ENCODE assay signal across 8 cellular contexts in the genomic region with DNA sequence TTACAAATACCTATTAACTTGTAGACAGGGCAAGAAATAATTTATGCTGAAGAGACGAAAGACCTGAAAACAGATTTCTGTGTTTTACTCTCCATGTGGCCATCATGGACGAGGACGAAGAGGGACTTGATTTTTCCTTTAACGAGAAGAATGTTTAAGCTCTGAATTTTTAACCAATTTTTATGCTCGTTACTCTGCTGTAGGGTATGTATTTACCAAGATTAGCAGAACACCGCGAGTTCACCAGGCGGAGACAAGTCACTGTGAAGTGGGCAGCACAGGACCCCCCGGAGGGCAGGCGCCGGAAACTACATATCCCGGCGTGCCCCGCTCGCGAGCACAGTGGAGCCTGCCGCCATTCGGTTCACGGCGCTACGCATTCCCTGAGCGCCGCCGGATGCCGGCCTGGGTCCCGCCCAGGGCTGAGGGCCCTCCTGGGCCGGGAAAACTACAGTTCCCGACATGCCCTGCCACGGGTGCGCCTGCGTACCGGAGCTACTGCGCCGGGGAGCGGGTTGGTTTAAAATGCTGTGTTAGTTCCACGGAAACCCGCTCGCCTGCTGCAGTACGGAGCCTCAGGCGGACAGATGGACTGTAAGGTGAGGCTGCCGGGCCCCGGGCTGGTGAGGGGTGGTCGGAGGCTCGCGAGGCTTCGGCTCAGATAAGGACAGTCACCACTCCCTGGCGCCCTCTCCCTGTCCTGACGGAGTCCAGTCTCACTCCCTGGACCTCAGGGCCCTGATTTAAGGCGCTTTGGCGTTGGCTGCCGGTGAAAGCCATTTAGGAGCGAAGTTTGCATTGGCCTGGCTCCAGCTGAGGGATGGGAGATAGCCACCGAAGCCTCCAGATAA. TPM values are rescaled to one million over a fixed set of nuclear protein-coding genes. Genes with fewer than 3 reads are reported as not detected.
DNase-seq lines count a peak whose midpoint lies in the region; ATAC-seq and TF ChIP-seq lines count a peak whose summit lies in the region.

A gene (plus strand): TSS at position 536 of the 851 bp plus-strand sequence. CDS start 52 bp downstream, at position 588.

- peak in 1 of 3 experiments; percentile 15; a peak in 1 of 6 replicates for TF ChIP-seq CTCF in HCT116 (IDR thresholded peaks at IDR 0.05 in 2 of 3, conservative IDR thresholded peaks at IDR 0.05 in 1 of 3; ENCODE audit: borderline replicate concordance in 1 of 3, insufficient read depth in 1 of 3, low read depth in 2 of 3, low read length in 2 of 3)
- no peak; the same call in 1 of the 2 replicates for TF ChIP-seq CTCF in MM.1S (IDR thresholded peaks at IDR 0.05; ENCODE audit: low read length)

- H3K4me3 ChIP-seq in HCT116 (replicated peaks in 1 of 2; ENCODE audit: low read depth in 1 of 2, low read length in 2 of 2) (peak within 1 kb of the TSS; percentile 85), MM.1S (ENCODE audit: low read length) (peak within 1 kb of the TSS; percentile 68), neuron (ENCODE audit: low read length) (peak within 1 kb of the TSS; percentile 63)

- H4K20me1 ChIP-seq in HCT116 (ENCODE audit: insufficient read depth): no peaks in the 10 kb centered on the region
- no peaks in the 10 kb centered on the region for H4K20me1 ChIP-seq in MM.1S (ENCODE audit: insufficient read depth, low read length)

- no peaks in the 10 kb centered on the region for H3K27me3 ChIP-seq in HCT116 (ENCODE audit: insufficient read depth, low read length)
- peaks cover 18% of the 10 kb centered on the region for H3K27me3 ChIP-seq in MM.1S (replicated peaks; ENCODE audit: insufficient read depth, low read length)
- no peaks in the 10 kb centered on the region for H3K27me3 ChIP-seq in neuron (ENCODE audit: insufficient read depth, low read length)

- H2AFZ ChIP-seq in HCT116 (ENCODE audit: low read depth, low read length, poor library complexity, severe bottlenecking) (peak within 1 kb of the TSS; percentile 99), MM.1S (ENCODE audit: low read length) (peak within 1 kb of the TSS; percentile 82), neuron (ENCODE audit: low read depth, low read length) (peak within 1 kb of the TSS; percentile 82)

- no peak for TF ChIP-seq RAD21 in HCT116 (IDR thresholded peaks at IDR 0.05; ENCODE audit: low read depth)

- H3K36me3 ChIP-seq in HCT116 (ENCODE audit: control insufficient read depth in 1 of 2, insufficient read depth in 2 of 2, low read length in 2 of 2): no peaks in the 10 kb centered on the region
- no peaks in the 10 kb centered on the region for H3K36me3 ChIP-seq in MM.1S (replicated peaks; ENCODE audit: insufficient read depth, low read length)
- no peaks in the 10 kb centered on the region for H3K36me3 ChIP-seq in neuron (ENCODE audit: insufficient read depth, low read length)

- no peaks in the 10 kb centered on the region for H3F3A ChIP-seq in MM.1S (ENCODE audit: insufficient read depth, low read length)

- BruUV-seq in HCT116 (replicated peaks; lab: Mats Ljungman, UMichigan): no TSS peak

- RAD21 ChIA-PET in HCT116 (lab: Charles Lee; ENCODE audit: low non-redundant PET in 1 of 2, low total read pairs in 2 of 2, uncharacterized antibody in 2 of 2, unreplicated experiment in 2 of 2): no interaction called here

- H3K9me3 ChIP-seq in HCT116 (ENCODE audit: control insufficient read depth in 1 of 2, insufficient read depth in 1 of 2, low read depth in 1 of 2, low read length in 2 of 2) (no peaks in the 10 kb centered on the region), MM.1S (replicated peaks; ENCODE audit: insufficient read depth, low read length) (no peaks in the 10 kb centered on the region), neuron (ENCODE audit: low read length) (no peaks in the 10 kb centered on the region)

- H3K4me1 ChIP-seq in HCT116 (ENCODE audit: control insufficient read depth in 1 of 2, insufficient read depth in 2 of 2, low read length in 2 of 2): peaks cover 5 to 11% of the 10 kb centered on the region in 2 experiments; a peak in 3 of 4 replicates
- no peaks in the 10 kb centered on the region; the same call in 1 of the 2 replicates for H3K4me1 ChIP-seq in MM.1S (ENCODE audit: low read length)
- peaks cover 3% of the 10 kb centered on the region for H3K4me1 ChIP-seq in neuron (ENCODE audit: insufficient read depth, low read length)

- peak; percentile 69 for TF ChIP-seq POLR2A in HCT116 (IDR thresholded peaks at IDR 0.05; ENCODE audit: borderline replicate concordance, extremely low read depth, insufficient read depth, insufficient read length)

- POLR2A ChIA-PET in HCT116 (lab: Charles Lee): no interaction called here

- CTCF ChIA-PET in HCT116 (lab: Charles Lee): interaction anchor here (1.4 kb wide), 1 partner anchor 112 kb away, joined by 4 read pairs; no protein-coding TSS in a partner anchor

- H3K4me2 ChIP-seq in HCT116 (ENCODE audit: low read length) (peak within 1 kb of the TSS; percentile 70), MM.1S (ENCODE audit: low read depth, low read length) (peak within 1 kb of the TSS; percentile 82)

- ATAC-seq in HCT116: peak; percentile 100

- DNase-seq in GM03348 (ENCODE audit: low spot score): peak; percentile 98
- DNase-seq in HCT116 (ENCODE audit: low read depth, low spot score): peak; percentile 88
- peak; percentile 98 for DNase-seq in MM.1S
- peak; percentile 96 for DNase-seq in SIG-M5 treated with dmso at 0.1 percent for 504 hours (lab: John Stamatoyannopoulos, UW; ENCODE audit: unreplicated experiment)
- peak; percentile 89 for DNase-seq in activated gamma-delta T cell treated with anti-CD3 and anti-CD28 coated beads, Interleukin-2, amount 50 U/mL, for 16 hours (ENCODE audit: low read depth)
- DNase-seq in foreskin melanocyte: peak; percentile 90
- peak; percentile 91 for DNase-seq in stromal cell of bone marrow (ENCODE audit: low read depth)

- H3K79me2 ChIP-seq in HCT116 (ENCODE audit: insufficient read depth, low read length): peaks cover 46% of the 10 kb centered on the region
- H3K79me2 ChIP-seq in MM.1S (ENCODE audit: low read length): peaks cover 32% of the 10 kb centered on the region

- H3K27ac ChIP-seq in HCT116 (ENCODE audit: low read depth, low read length): peak within 1 kb of the TSS; percentile 30
- H3K27ac ChIP-seq in MM.1S (ENCODE audit: low read length): no peak within 1 kb of the TSS

- H3K9me2 ChIP-seq in HCT116 (ENCODE audit: insufficient read depth) (no peaks in the 10 kb centered on the region), MM.1S (replicated peaks; ENCODE audit: insufficient read depth, low read length) (no peaks in the 10 kb centered on the region)

- intact Hi-C loops in HCT116 (cut with micrococcal nuclease): no loop called here

- H3K9ac ChIP-seq in HCT116 (ENCODE audit: low read length) (peak within 1 kb of the TSS; percentile 75), MM.1S (ENCODE audit: low read length) (peak within 1 kb of the TSS; percentile 32; the same call in 1 of the 2 replicates)

TF ChIP-seq in HCT116, 20 proteins besides CTCF, POLR2A, EP300 and RAD21:
- TF ChIP-seq ELF1 (IDR thresholded peaks at IDR 0.05; ENCODE audit: borderline replicate concordance, low read depth): no peak; the same call in 1 of the 2 replicates
- peak; percentile 73; the same call in 1 of the 2 replicates for TF ChIP-seq SP1 (IDR thresholded peaks at IDR 0.05; ENCODE audit: low read depth)
- TF ChIP-seq YY1 (IDR thresholded peaks at IDR 0.05; ENCODE audit: extremely low read depth, insufficient replicate concordance, low read depth, low read length): peak; percentile 95
- peak; percentile 88 for TF ChIP-seq POLR2AphosphoS5 (IDR thresholded peaks at IDR 0.05; ENCODE audit: low read depth, low read length)
- peak; percentile 87 for TF ChIP-seq SRF (IDR thresholded peaks at IDR 0.05; ENCODE audit: low read depth)
- TF ChIP-seq, protein P1, sequence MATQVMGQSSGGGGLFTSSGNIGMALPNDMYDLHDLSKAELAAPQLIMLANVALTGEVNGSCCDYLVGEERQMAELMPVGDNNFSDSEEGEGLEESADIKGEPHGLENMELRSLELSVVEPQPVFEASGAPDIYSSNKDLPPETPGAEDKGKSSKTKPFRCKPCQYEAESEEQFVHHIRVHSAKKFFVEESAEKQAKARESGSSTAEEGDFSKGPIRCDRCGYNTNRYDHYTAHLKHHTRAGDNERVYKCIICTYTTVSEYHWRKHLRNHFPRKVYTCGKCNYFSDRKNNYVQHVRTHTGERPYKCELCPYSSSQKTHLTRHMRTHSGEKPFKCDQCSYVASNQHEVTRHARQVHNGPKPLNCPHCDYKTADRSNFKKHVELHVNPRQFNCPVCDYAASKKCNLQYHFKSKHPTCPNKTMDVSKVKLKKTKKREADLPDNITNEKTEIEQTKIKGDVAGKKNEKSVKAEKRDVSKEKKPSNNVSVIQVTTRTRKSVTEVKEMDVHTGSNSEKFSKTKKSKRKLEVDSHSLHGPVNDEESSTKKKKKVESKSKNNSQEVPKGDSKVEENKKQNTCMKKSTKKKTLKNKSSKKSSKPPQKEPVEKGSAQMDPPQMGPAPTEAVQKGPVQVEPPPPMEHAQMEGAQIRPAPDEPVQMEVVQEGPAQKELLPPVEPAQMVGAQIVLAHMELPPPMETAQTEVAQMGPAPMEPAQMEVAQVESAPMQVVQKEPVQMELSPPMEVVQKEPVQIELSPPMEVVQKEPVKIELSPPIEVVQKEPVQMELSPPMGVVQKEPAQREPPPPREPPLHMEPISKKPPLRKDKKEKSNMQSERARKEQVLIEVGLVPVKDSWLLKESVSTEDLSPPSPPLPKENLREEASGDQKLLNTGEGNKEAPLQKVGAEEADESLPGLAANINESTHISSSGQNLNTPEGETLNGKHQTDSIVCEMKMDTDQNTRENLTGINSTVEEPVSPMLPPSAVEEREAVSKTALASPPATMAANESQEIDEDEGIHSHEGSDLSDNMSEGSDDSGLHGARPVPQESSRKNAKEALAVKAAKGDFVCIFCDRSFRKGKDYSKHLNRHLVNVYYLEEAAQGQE (IDR thresholded peaks at IDR 0.05; ENCODE audit: low read depth): no peak
- peak; percentile 54 for TF ChIP-seq TCF7L2 (IDR thresholded peaks at IDR 0.05; ENCODE audit: borderline replicate concordance, extremely low read depth, insufficient read depth, insufficient read length)
- TF ChIP-seq, protein P2, sequence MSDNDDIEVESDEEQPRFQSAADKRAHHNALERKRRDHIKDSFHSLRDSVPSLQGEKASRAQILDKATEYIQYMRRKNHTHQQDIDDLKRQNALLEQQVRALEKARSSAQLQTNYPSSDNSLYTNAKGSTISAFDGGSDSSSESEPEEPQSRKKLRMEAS (IDR thresholded peaks at IDR 0.05): peak; percentile 61
- no peak for TF ChIP-seq CEBPB (IDR thresholded peaks at IDR 0.05; ENCODE audit: low read depth)
- TF ChIP-seq EGR1 (IDR thresholded peaks at IDR 0.05; ENCODE audit: low read depth): 0 out of 2 replicates have a peak, but pooled peaks have one; percentile 16
- TF ChIP-seq, protein P3, sequence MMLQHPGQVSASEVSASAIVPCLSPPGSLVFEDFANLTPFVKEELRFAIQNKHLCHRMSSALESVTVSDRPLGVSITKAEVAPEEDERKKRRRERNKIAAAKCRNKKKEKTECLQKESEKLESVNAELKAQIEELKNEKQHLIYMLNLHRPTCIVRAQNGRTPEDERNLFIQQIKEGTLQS (IDR thresholded peaks at IDR 0.05): no peak
- TF ChIP-seq SIN3A (IDR thresholded peaks at IDR 0.05; ENCODE audit: low read depth): peak; percentile 93
- TF ChIP-seq ZFX (IDR thresholded peaks at IDR 0.05): peak; percentile 41; the same call in 1 of the 2 replicates

RNA-seq across cellular contexts. Expression of the gene that starts here (rescaled TPM):
- total RNA-seq in HCT116 (2021; ENCODE audit: unreplicated experiment): 29.2 TPM
- polyA plus RNA-seq in HCT116 (2012): 8.7 and 11.5 TPM in 2 replicates
